ENCODE assay signal across 8 cellular contexts in genomic region chr6:24720131-24720603, GRCh38. TPM values are rescaled to one million over a fixed set of nuclear protein-coding genes. Genes with fewer than 3 reads are reported as not detected.
DNase-seq lines count a peak whose midpoint lies in the region; ATAC-seq and TF ChIP-seq lines count a peak whose summit lies in the region.

No MANE protein-coding gene starts in this region.

- DNase-seq in AG04449 (ENCODE audit: low read depth, low spot score) = no peak
- peak; percentile 41 for DNase-seq in NOMO-1 treated with dmso at 0.1 percent for 144 hours (lab: John Stamatoyannopoulos, UW; ENCODE audit: unreplicated experiment)
- DNase-seq in activated T-cell treated with anti-CD3 and anti-CD28 coated beads, Interleukin-2, amount 50 U/mL, for 4 hours = peak; percentile 79
- peak; percentile 76 for DNase-seq in natural killer cell
- DNase-seq in stimulated activated naive CD4-positive, alpha-beta T cell (lab: John Stamatoyannopoulos, UW) = peak; percentile 67 to 85 (median 70)

- no peak for TF ChIP-seq CTCF in AG04449 (IDR thresholded peaks at IDR 0.05; ENCODE audit: insufficient read depth, low read length, missing control alignments)
- no peak for TF ChIP-seq CTCF in natural killer cell (IDR thresholded peaks at IDR 0.05)

- ATAC-seq in GM19023 (IDR thresholded peaks at IDR 0.05; ENCODE audit: unreplicated experiment) (peak; percentile 11), esophagus mucosa (peak; percentile 55), natural killer cell (peak; percentile 3 to 11 (median 10)), GM19452 (IDR thresholded peaks at IDR 0.05; ENCODE audit: unreplicated experiment) (no peak)
- ATAC-seq in activated T-cell treated with anti-CD3 and anti-CD28 coated beads, Interleukin-2, amount 50 U/mL, for 4 hours = peak; percentile 23 to 31

- peak overlapping the region; percentile 100 for H3K4me3 Mint-ChIP-seq in activated T-cell treated with anti-CD3 and anti-CD28 coated beads, Interleukin-2, amount 50 U/mL, for 4 hours
- H3K4me3 Mint-ChIP-seq in natural killer cell = peak overlapping the region; percentile 100

- peak overlapping the region; percentile 91 for H3K4me3 ChIP-seq in AG04449 (ENCODE audit: low read depth, low read length)

- H3K27ac Mint-ChIP-seq in natural killer cell = peak overlapping the region; percentile 96 to 99

- no peaks in the 10 kb centered on the region for H3K9me3 Mint-ChIP-seq in activated T-cell treated with anti-CD3 and anti-CD28 coated beads, Interleukin-2, amount 50 U/mL, for 4 hours
- H3K9me3 Mint-ChIP-seq in natural killer cell = no peaks in the 10 kb centered on the region

- no peaks in the 10 kb centered on the region for H3K27me3 Mint-ChIP-seq in activated T-cell treated with anti-CD3 and anti-CD28 coated beads, Interleukin-2, amount 50 U/mL, for 4 hours (ENCODE audit: low read depth)
- H3K27me3 Mint-ChIP-seq in natural killer cell (ENCODE audit: low read depth in 2 of 2) = no peaks in the 10 kb centered on the region

- H3K4me1 Mint-ChIP-seq in activated T-cell treated with anti-CD3 and anti-CD28 coated beads, Interleukin-2, amount 50 U/mL, for 4 hours (ENCODE audit: low read depth) = peaks cover 41% of the 10 kb centered on the region
- peaks cover 58 to 65% of the 10 kb centered on the region in 2 donors for H3K4me1 Mint-ChIP-seq in natural killer cell

- CTCF ChIA-PET in AG04449 (lab: Yijun Ruan, JAX) = no interaction called here

- intact Hi-C loops in natural killer cell (cut with micrococcal nuclease) = loop anchor here (2.0 kb wide), 2 partner anchors 287 to 1307 kb away; a partner anchor contains a TSS

- POLR2A ChIA-PET in AG04449 (lab: Yijun Ruan, JAX) = interaction anchor here (0.7 to 1.9 kb wide), 5 partner anchors 18 to 568 kb away, joined by 3 to 8 read pairs (median 3); partner anchors contain the start of genes ACOT13 and TDP2

- peaks cover 31% of the 10 kb centered on the region for H3K36me3 Mint-ChIP-seq in activated T-cell treated with anti-CD3 and anti-CD28 coated beads, Interleukin-2, amount 50 U/mL, for 4 hours (ENCODE audit: insufficient read depth)
- H3K36me3 Mint-ChIP-seq in natural killer cell = no peaks in the 10 kb centered on the region

RNA-seq across cellular contexts. Expression of gene C6orf62, which starts 1.2 kb away (rescaled TPM):
- total RNA-seq in activated T-cell treated with anti-CD3 and anti-CD28 coated beads, Interleukin-2, amount 50 U/mL, for 4 hours = 10 to 100 TPM; 67.0 to 83.8 (median 78.4) TPM
- 63.0 TPM for total RNA-seq in esophagus mucosa
- total RNA-seq in natural killer cell = 100 to 1,000 TPM; 129 to 163 (median 130) TPM

RNA-seq across cellular contexts. Expression of gene ACOT13, which starts 53.3 kb away (rescaled TPM):
- total RNA-seq in activated T-cell treated with anti-CD3 and anti-CD28 coated beads, Interleukin-2, amount 50 U/mL, for 4 hours = 10 to 100 TPM; 19.6 to 28.5 (median 22.1) TPM
- total RNA-seq in esophagus mucosa = 11.2 TPM
- 1 to 10 TPM; 3.2 to 4.3 (median 4.2) TPM for total RNA-seq in natural killer cell

RNA-seq across cellular contexts. Expression of gene TDP2, which starts 53.5 kb away (rescaled TPM):
- 10 to 100 TPM; 42.4 to 48.0 (median 45.5) TPM for total RNA-seq in activated T-cell treated with anti-CD3 and anti-CD28 coated beads, Interleukin-2, amount 50 U/mL, for 4 hours
- total RNA-seq in esophagus mucosa = 16.1 TPM
- 10 to 100 TPM; 43.2 to 51.9 (median 49.5) TPM for total RNA-seq in natural killer cell

RNA-seq across cellular contexts. Expression of gene GMNN, which starts 54.6 kb away (rescaled TPM):
- 10 to 100 TPM; 61.5 to 78.1 (median 64.5) TPM for total RNA-seq in activated T-cell treated with anti-CD3 and anti-CD28 coated beads, Interleukin-2, amount 50 U/mL, for 4 hours
- total RNA-seq in esophagus mucosa (14.9 TPM), natural killer cell (10 to 100 TPM; 11.0 to 23.7 (median 17.8) TPM)
